In genomic region chr1:167640051-167640450, GRCh38 we compare ENCODE assay signal across 26 cellular contexts. TPM values are rescaled to one million over a fixed set of nuclear protein-coding genes. Genes with fewer than 3 reads are reported as not detected.
DNase-seq lines count a peak whose midpoint lies in the region; ATAC-seq and TF ChIP-seq lines count a peak whose summit lies in the region.
"Had no signal": no experiment of that assay in that cellular context is flagged by ENCODE, and none has a peak within 500 bp of the region (broad histone marks: within the 10 kb centered on the region; RNA-seq: fewer than 3 reads in every experiment).

No MANE protein-coding gene starts in this region.

- H3K27ac Mint-ChIP-seq in T-helper 1 cell treated with Interleukin-12 subunit alpha and Interleukin-12 subunit beta and Interleukin-4 antibody, amounts not matched to agents 30 μg/mL and 1 μg/mL, for 36 hours, result peak overlapping the region; percentile 34
- H3K27ac Mint-ChIP-seq in CD14-positive monocyte (peak overlapping the region in 4 of 7 donors; percentile 53 to 98 (median 82)), T-helper 17 cell (peak overlapping the region; percentile 98), immature natural killer cell (peak overlapping the region; percentile 18 to 92 (median 52))

- no peaks in the 10 kb centered on the region for H3K9me3 Mint-ChIP-seq in T-helper 1 cell treated with Interleukin-12 subunit alpha and Interleukin-12 subunit beta and Interleukin-4 antibody, amounts not matched to agents 30 μg/mL and 1 μg/mL, for 36 hours
- H3K9me3 Mint-ChIP-seq in CD14-positive monocyte (no peaks in the 10 kb centered on the region), immature natural killer cell (no peaks in the 10 kb centered on the region)
- H3K9me3 Mint-ChIP-seq: activated naive CD4-positive, alpha-beta T cell treated with anti-CD3 and anti-CD28 coated beads, Interleukin-2, amount 50 U/mL, for 72 hours had no signal

- peaks cover 46% of the 10 kb centered on the region for H3K36me3 Mint-ChIP-seq in T-helper 1 cell treated with Interleukin-12 subunit alpha and Interleukin-12 subunit beta and Interleukin-4 antibody, amounts not matched to agents 30 μg/mL and 1 μg/mL, for 36 hours (ENCODE audit: low read depth)
- H3K36me3 Mint-ChIP-seq in CD14-positive monocyte (peaks cover 65 to 90% of the 10 kb centered on the region in 2 donors), T-helper 17 cell (ENCODE audit: low read depth) (peaks cover 5% of the 10 kb centered on the region), immature natural killer cell (peaks cover 6 to 17% (median 10%) of the 10 kb centered on the region in 3 donors)

- intact Hi-C loops in CD14-positive monocyte (cut with micrococcal nuclease), result no loop called here

- no peaks in the 10 kb centered on the region for H3K9me3 ChIP-seq in T-helper 17 cell (ENCODE audit: control insufficient read depth, low read length, poor library complexity, severe bottlenecking)
- H3K9me3 ChIP-seq: Caco-2, esophagus muscularis mucosa, heart right ventricle, tibial artery had no signal

- no peak overlapping the region for H3K4me3 Mint-ChIP-seq in T-helper 1 cell treated with Interleukin-12 subunit alpha and Interleukin-12 subunit beta and Interleukin-4 antibody, amounts not matched to agents 30 μg/mL and 1 μg/mL, for 36 hours
- H3K4me3 Mint-ChIP-seq in CD14-positive monocyte, result no peak overlapping the region
- peak overlapping the region; percentile 74 for H3K4me3 Mint-ChIP-seq in T-helper 17 cell
- peak overlapping the region in 3 of 5 donors; percentile 1 to 10 (median 10) for H3K4me3 Mint-ChIP-seq in immature natural killer cell

- no peak for TF ChIP-seq CTCF in CD14-positive monocyte (IDR thresholded peaks at IDR 0.05)

- DNase-seq in T-helper 1 cell (no peak), CD14-positive monocyte (ENCODE audit: low spot score) (no peak), T-helper 17 cell (no peak), immature natural killer cell (no peak), NCI-H1105 (lab: John Stamatoyannopoulos, UW) (no peak), nucleus accumbens (lab: John Stamatoyannopoulos, UW) (no peak), iPS-NIHi11 (ENCODE audit: low spot score) (no peak)
- DNase-seq: 8988T, Caco-2, caudate nucleus, foreskin keratinocyte, GF-D8, H7, heart right ventricle, IMR-90, left cardiac atrium, NCI-H1092 treated with DMSO at 0.1 percent for 48 hours, NCI-H187 treated with DMSO at 0.1 percent for 48 hours, NCI-H2171 treated with DMSO at 0.1 percent for 48 hours, NCI-H524, SHP77 treated with DMSO at 0.1 percent for 48 hours, tibial artery had no signal

- peak; percentile 38 for ATAC-seq in T-helper 17 cell
- ATAC-seq: activated CD4-positive, CD25-positive, alpha-beta regulatory T cell treated with anti-CD3 and anti-CD28 coated beads, Interleukin-2, amount 50 U/mL, for 24 hours; activated naive CD4-positive, alpha-beta T cell treated with anti-CD3 and anti-CD28 coated beads, Interleukin-2, amount 50 U/mL, for 72 hours; foreskin keratinocyte; heart right ventricle; left cardiac atrium had no signal

- H3K27me3 Mint-ChIP-seq in T-helper 1 cell treated with Interleukin-12 subunit alpha and Interleukin-12 subunit beta and Interleukin-4 antibody, amounts not matched to agents 30 μg/mL and 1 μg/mL, for 36 hours (ENCODE audit: low read depth), result no peaks in the 10 kb centered on the region
- no peaks in the 10 kb centered on the region for H3K27me3 Mint-ChIP-seq in CD14-positive monocyte (ENCODE audit: low read depth in 3 of 3)
- no peaks in the 10 kb centered on the region for H3K27me3 Mint-ChIP-seq in T-helper 17 cell
- H3K27me3 Mint-ChIP-seq in immature natural killer cell (ENCODE audit: low read depth in 3 of 3), result peaks cover 0 to 3% (median 2%) of the 10 kb centered on the region in 3 donors

- peaks cover 60% of the 10 kb centered on the region for H3K4me1 Mint-ChIP-seq in T-helper 1 cell treated with Interleukin-12 subunit alpha and Interleukin-12 subunit beta and Interleukin-4 antibody, amounts not matched to agents 30 μg/mL and 1 μg/mL, for 36 hours (ENCODE audit: low read depth)
- H3K4me1 Mint-ChIP-seq in CD14-positive monocyte (peaks cover 93% of the 10 kb centered on the region), T-helper 17 cell (peaks cover 78% of the 10 kb centered on the region), immature natural killer cell (peaks cover 95 to 100% of the 10 kb centered on the region in 2 donors)

RNA-seq across cellular contexts. Expression of gene RCSD1, which starts 10.0 kb away (rescaled TPM):
- polyA plus RNA-seq in CD14-positive monocyte, result 100 to 1,000 TPM; 216 to 218 TPM
- total RNA-seq in T-helper 17 cell, result 100 to 1,000 TPM in 1 of 2 donors, 10 to 100 TPM in 1; 88.0 to 101 TPM
- polyA plus RNA-seq in immature natural killer cell, result 100 to 1,000 TPM in 2 of 3 donors, 10 to 100 TPM in 1; 96.2 to 179 (median 129) TPM
- total RNA-seq: Caco-2, IMR-90 had no signal

Comparison
In these comparisons a context has a peak if more than half of its experiments do, and no peak if none do; other contexts are left out.
1. H3K27ac Mint-ChIP-seq: peak in every context shown above with its lines; median percentile 98 in T-helper 17 cell; 82 in CD14-positive monocyte; 52 in immature natural killer cell; 34 in T-helper 1 cell treated with Interleukin-12 subunit alpha and Interleukin-12 subunit beta and Interleukin-4 antibody, amounts not matched to agents 30 μg/mL and 1 μg/mL, for 36 hours.
2. H3K4me3 Mint-ChIP-seq: peak in T-helper 17 cell (single experiment) and immature natural killer cell (3 of 5); none in T-helper 1 cell treated with Interleukin-12 subunit alpha and Interleukin-12 subunit beta and Interleukin-4 antibody, amounts not matched to agents 30 μg/mL and 1 μg/mL, for 36 hours (single experiment) and CD14-positive monocyte (0 of 2).